ENCODE assay signal across 31 cellular contexts in the genomic region with DNA sequence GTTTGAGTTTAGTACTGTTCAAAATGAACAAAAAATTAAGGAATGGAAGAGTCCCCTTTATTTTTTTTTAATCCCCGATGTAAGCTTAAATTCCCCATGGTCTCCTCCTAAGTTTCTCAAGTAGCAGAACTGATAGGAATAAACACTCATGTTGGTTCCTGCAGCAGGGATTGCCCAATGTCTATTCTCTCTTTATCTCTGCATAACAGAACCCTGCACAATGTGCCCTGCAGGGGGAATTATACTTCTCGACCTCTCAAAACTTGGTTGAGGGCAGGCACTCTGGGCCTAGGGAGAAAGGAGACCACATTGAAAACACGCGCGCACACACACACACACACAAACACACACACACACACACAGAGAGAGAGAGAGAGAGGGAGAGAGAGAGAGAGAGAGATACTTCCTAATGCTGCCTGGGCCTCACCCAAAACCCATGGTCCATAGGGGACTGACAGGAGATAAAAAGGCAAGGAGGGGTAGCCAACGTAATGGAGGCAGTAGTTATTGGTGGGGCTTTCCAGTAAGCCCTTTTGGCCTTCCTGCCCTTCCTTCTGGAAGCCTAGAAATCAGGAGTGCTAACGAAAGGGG. TPM values are rescaled to one million over a fixed set of nuclear protein-coding genes. Genes with fewer than 3 reads are reported as not detected.
DNase-seq lines count a peak whose midpoint lies in the region; ATAC-seq and TF ChIP-seq lines count a peak whose summit lies in the region.
"Had no signal": no experiment of that assay in that cellular context is flagged by ENCODE, and none has a peak within 500 bp of the region (broad histone marks: within the 10 kb centered on the region; RNA-seq: fewer than 3 reads in every experiment).

No MANE protein-coding gene starts in this region.

- H3K27ac Mint-ChIP-seq in activated CD8-positive, alpha-beta memory T cell treated with anti-CD3 and anti-CD28 coated beads, Interleukin-2, amount 10 ng/mL, durations not matched to agents 7 days and 5 days, result no peak overlapping the region
- H3K27ac Mint-ChIP-seq: activated naive CD4-positive, alpha-beta T cell treated with anti-CD3 and anti-CD28 coated beads, Interleukin-2, amount 10 ng/mL, durations not matched to agents 7 days and 5 days; HFFc6; neural progenitor cell had no signal

- no peak overlapping the region for H4K8ac ChIP-seq in neuronal stem cell (ENCODE audit: low read depth, low read length)

- no peak overlapping the region for H3K23ac ChIP-seq in neuronal stem cell (ENCODE audit: low read depth, low read length, poor library complexity)

- H3K79me2 ChIP-seq in OCI-LY7 (ENCODE audit: insufficient read depth, low read depth, low read length), result peaks cover 81% of the 10 kb centered on the region

- H4K91ac ChIP-seq in neuronal stem cell (ENCODE audit: low read depth, low read length, poor library complexity), result no peak overlapping the region

- no peak overlapping the region for H3K4ac ChIP-seq in neuronal stem cell (ENCODE audit: low read length)

- no peak overlapping the region for H2BK5ac ChIP-seq in neuronal stem cell (ENCODE audit: low read length)

- peaks cover 33% of the 10 kb centered on the region for H3K4me1 Mint-ChIP-seq in activated CD8-positive, alpha-beta memory T cell treated with anti-CD3 and anti-CD28 coated beads, Interleukin-2, amount 10 ng/mL, durations not matched to agents 7 days and 5 days
- H3K4me1 Mint-ChIP-seq: neural progenitor cell had no signal

- H4K20me1 ChIP-seq in BLaER1 treated with 17β-estradiol and CSF1 and Interleukin-3, amounts not matched to agents 10 nM and 100 nM, result no peaks in the 10 kb centered on the region
- no peaks in the 10 kb centered on the region for H4K20me1 ChIP-seq in OCI-LY7 (ENCODE audit: insufficient read depth, low read length)

- no peak overlapping the region; a peak in 1 of 22 replicates for H3K9ac ChIP-seq in BLaER1 treated with 17β-estradiol and CSF1 and Interleukin-3, amounts not matched to agents 10 nM and 100 nM
- H3K9ac ChIP-seq in neuronal stem cell (ENCODE audit: low read depth, low read length, poor library complexity), result no peak overlapping the region
- H3K9ac ChIP-seq: GM23248, neural progenitor cell had no signal

- H2AFZ ChIP-seq in OCI-LY7 (ENCODE audit: low read length), result no peak overlapping the region
- H2AFZ ChIP-seq in neuronal stem cell (ENCODE audit: low read length), result no peak overlapping the region
- H2AFZ ChIP-seq: GM23248, neural progenitor cell had no signal

- no peaks in the 10 kb centered on the region for H3K27me3 ChIP-seq in BLaER1 treated with 17β-estradiol and CSF1 and Interleukin-3, amounts not matched to agents 10 nM and 100 nM
- H3K27me3 ChIP-seq in neuronal stem cell (ENCODE audit: control insufficient read depth in 3 of 3, insufficient read depth in 3 of 3, low read depth in 1 of 3, low read length in 3 of 3), result no peaks in the 10 kb centered on the region
- H3K27me3 ChIP-seq: neural progenitor cell, Peyer's patch, SJCRH30 had no signal

- peaks cover 0 to 38% (median 9%) of the 10 kb centered on the region in 11 experiments; a peak in 9 of 22 replicates for H3K36me3 ChIP-seq in BLaER1 treated with 17β-estradiol and CSF1 and Interleukin-3, amounts not matched to agents 10 nM and 100 nM
- H3K36me3 ChIP-seq in OCI-LY7 (ENCODE audit: insufficient read depth, low read length) (peaks cover 6% of the 10 kb centered on the region; the same call in 1 of the 2 replicates), neuronal stem cell (replicated peaks in 1 of 2; ENCODE audit: control insufficient read depth in 2 of 2, insufficient read depth in 2 of 2, low read length in 2 of 2) (no peaks in the 10 kb centered on the region)
- H3K36me3 ChIP-seq: neural progenitor cell, Peyer's patch, SJCRH30, thoracic aorta had no signal

- no peaks in the 10 kb centered on the region for H3K79me1 ChIP-seq in neuronal stem cell (ENCODE audit: low read depth, low read length)

- H3K27ac ChIP-seq in BLaER1 treated with 17β-estradiol and CSF1 and Interleukin-3, amounts not matched to agents 10 nM and 100 nM, result peak overlapping the region in 9 of 11 experiments; percentile 89 to 95 (median 93); a peak in 16 of 22 replicates
- H3K27ac ChIP-seq in OCI-LY7 (ENCODE audit: low read depth, low read length, poor library complexity, severe bottlenecking), result no peak overlapping the region
- H3K27ac ChIP-seq in neuronal stem cell (replicated peaks; ENCODE audit: low read length), result no peak overlapping the region
- H3K27ac ChIP-seq: GM23248, neural progenitor cell, Peyer's patch, SJCRH30, thoracic aorta had no signal

- H2AK5ac ChIP-seq in neuronal stem cell (ENCODE audit: low read depth, low read length), result no peak overlapping the region

- no peak overlapping the region for H3K4me3 ChIP-seq in BLaER1 treated with 17β-estradiol and CSF1 and Interleukin-3, amounts not matched to agents 10 nM and 100 nM
- H3K4me3 ChIP-seq in OCI-LY7 (ENCODE audit: low read depth, low read length, poor library complexity, severe bottlenecking) (no peak overlapping the region), epithelial cell of esophagus (ENCODE audit: low read length) (no peak overlapping the region), neuronal stem cell (ENCODE audit: low read length in 2 of 2) (no peak overlapping the region)
- H3K4me3 ChIP-seq: GM23248, neural progenitor cell, Peyer's patch, SJCRH30, thoracic aorta had no signal

- no peak overlapping the region for H3K18ac ChIP-seq in neuronal stem cell (ENCODE audit: low read length)

- no peak for TF ChIP-seq CTCF in OCI-LY7 (conservative IDR thresholded peaks at IDR 0.05; ENCODE audit: low read length)
- TF ChIP-seq CTCF in epithelial cell of esophagus (IDR thresholded peaks at IDR 0.05; ENCODE audit: insufficient read depth, low read depth, low read length, missing control alignments), result no peak

- POLR2A ChIA-PET in OCI-LY7 (lab: Charles Lee), result interaction anchor here (0.9 to 1.4 kb wide), 5 partner anchors 8 to 26 kb away, joined by 3 to 8 read pairs (median 3); no protein-coding TSS in a partner anchor

- no peak overlapping the region for H3K4me3 Mint-ChIP-seq in activated CD8-positive, alpha-beta memory T cell treated with anti-CD3 and anti-CD28 coated beads, Interleukin-2, amount 10 ng/mL, durations not matched to agents 7 days and 5 days
- H3K4me3 Mint-ChIP-seq: activated naive CD4-positive, alpha-beta T cell treated with anti-CD3 and anti-CD28 coated beads, Interleukin-2, amount 10 ng/mL, durations not matched to agents 7 days and 5 days; CD4-positive, CD25-positive, alpha-beta regulatory T cell; HFFc6; immature natural killer cell; neural progenitor cell; stimulated activated naive CD8-positive, alpha-beta T cell treated with anti-CD3 and anti-CD28 coated beads, Interleukin-15, Interleukin-2, amounts not matched to agents 100 ng/mL and 50 ng/mL, for 24 hours had no signal

- DNase-seq in CMK (ENCODE audit: low read depth) (peak; percentile 38), OCI-LY7 (ENCODE audit: low spot score) (no peak), epithelial cell of esophagus (ENCODE audit: low read depth) (peak; percentile 30), T-helper 1 cell (no peak), amniotic stem cell (lab: John Stamatoyannopoulos, UW) (no peak), neuronal stem cell (ENCODE audit: low spot score) (no peak)
- no peak for DNase-seq in activated CD8-positive, alpha-beta memory T cell treated with anti-CD3 and anti-CD28 coated beads, Interleukin-2, amount 10 ng/mL, durations not matched to agents 7 days and 5 days
- DNase-seq: activated CD4-positive, alpha-beta T cell treated with anti-CD3 and anti-CD28 coated beads, Interleukin-2, amount 50 U/mL, for 48 hours; activated CD8-positive, alpha-beta memory T cell treated with anti-CD3 and anti-CD28 coated beads, Interleukin-2, amount 50 U/mL, for 4 hours; activated naive CD4-positive, alpha-beta T cell treated with anti-CD3 and anti-CD28 coated beads, Interleukin-2, amount 10 ng/mL, durations not matched to agents 7 days and 5 days; amygdala; CD4-positive, CD25-positive, alpha-beta regulatory T cell; DND-41; effector CD4-positive, alpha-beta T cell; HFFc6; immature natural killer cell; KBM-7; left colon; NCI-H1436; NCI-H2081 treated with DMSO at 0.1 percent for 48 hours; NCI-H2227 treated with DMSO at 0.1 percent for 48 hours; NCI-H526 treated with DMSO at 0.1 percent for 48 hours; Peyer's patch; SJCRH30; small intestine had no signal

- no peak overlapping the region for H3K14ac ChIP-seq in neuronal stem cell (ENCODE audit: low read length)

- peaks cover 60 to 86% (median 71%) of the 10 kb centered on the region in 10 experiments for H3K4me1 ChIP-seq in BLaER1 treated with 17β-estradiol and CSF1 and Interleukin-3, amounts not matched to agents 10 nM and 100 nM
- H3K4me1 ChIP-seq in OCI-LY7 (ENCODE audit: insufficient read depth, low read length, poor library complexity, severe bottlenecking), result peaks cover 99% of the 10 kb centered on the region
- H3K4me1 ChIP-seq in neuronal stem cell (ENCODE audit: control insufficient read depth in 2 of 2, insufficient read depth in 1 of 2, low read depth in 1 of 2, low read length in 2 of 2), result no peaks in the 10 kb centered on the region
- H3K4me1 ChIP-seq: neural progenitor cell had no signal

- intact Hi-C loops in OCI-LY7 (cut with micrococcal nuclease; ENCODE audit: unreplicated experiment), result loop anchor here (5.0 kb wide), 1 partner anchor 414 kb away; no protein-coding TSS in a partner anchor

- peaks cover 0 to 11% (median 0%) of the 10 kb centered on the region in 11 experiments; a peak in 6 of 22 replicates for H3K9me3 ChIP-seq in BLaER1 treated with 17β-estradiol and CSF1 and Interleukin-3, amounts not matched to agents 10 nM and 100 nM (replicated peaks in 1 of 11)
- H3K9me3 ChIP-seq in OCI-LY7 (ENCODE audit: low read length) (no peaks in the 10 kb centered on the region; the same call in 1 of the 2 replicates), neuronal stem cell (replicated peaks in 1 of 2; ENCODE audit: control insufficient read depth in 2 of 2, insufficient read depth in 1 of 2, low read depth in 1 of 2, low read length in 2 of 2) (no peaks in the 10 kb centered on the region)
- H3K9me3 ChIP-seq: Peyer's patch, SJCRH30, thoracic aorta had no signal

- H3K4me2 ChIP-seq in BLaER1 treated with 17β-estradiol and CSF1 and Interleukin-3, amounts not matched to agents 10 nM and 100 nM, result peak overlapping the region; percentile 18 to 99 (median 84); a peak in 19 of 22 replicates
- H3K4me2 ChIP-seq in OCI-LY7 (ENCODE audit: low read length) (0 out of 2 replicates have a peak overlapping the region, but pooled peaks have one; percentile 77), neuronal stem cell (ENCODE audit: insufficient read depth, low read length, poor library complexity, severe bottlenecking) (no peak overlapping the region)
- H3K4me2 ChIP-seq: neural progenitor cell had no signal

- ATAC-seq in activated CD8-positive, alpha-beta memory T cell treated with anti-CD3 and anti-CD28 coated beads, Interleukin-2, amount 10 ng/mL, durations not matched to agents 7 days and 5 days, result no peak
- ATAC-seq: activated CD4-positive, CD25-positive, alpha-beta regulatory T cell treated with anti-CD3 and anti-CD28 coated beads, Interleukin-2, amount 50 U/mL, for 24 hours; left colon had no signal

- BruUV-seq in OCI-LY7 (replicated peaks; lab: Mats Ljungman, UMichigan), result no TSS peak

- no peak overlapping the region for H2BK120ac ChIP-seq in neuronal stem cell (ENCODE audit: low read depth, low read length)

- H3K9me3 Mint-ChIP-seq in activated CD8-positive, alpha-beta memory T cell treated with anti-CD3 and anti-CD28 coated beads, Interleukin-2, amount 10 ng/mL, durations not matched to agents 7 days and 5 days (ENCODE audit: low read depth), result no peaks in the 10 kb centered on the region
- H3K9me3 Mint-ChIP-seq: activated naive CD4-positive, alpha-beta T cell treated with anti-CD3 and anti-CD28 coated beads, Interleukin-2, amount 10 ng/mL, durations not matched to agents 7 days and 5 days; CD4-positive, CD25-positive, alpha-beta regulatory T cell; HFFc6; immature natural killer cell; neural progenitor cell; stimulated activated naive CD8-positive, alpha-beta T cell treated with anti-CD3 and anti-CD28 coated beads, Interleukin-15, Interleukin-2, amounts not matched to agents 100 ng/mL and 50 ng/mL, for 24 hours had no signal

- CTCF ChIA-PET in OCI-LY7 (lab: Charles Lee; ENCODE audit: unreplicated experiment), result interaction anchor here (1.2 kb wide), 1 partner anchor 10 kb away, joined by 3 read pairs; no protein-coding TSS in a partner anchor
- CTCF ChIA-PET in activated CD8-positive, alpha-beta memory T cell treated with anti-CD3 and anti-CD28 coated beads, Interleukin-2, amount 10 ng/mL, durations not matched to agents 7 days and 5 days (lab: Charles Lee), result no interaction called here

- WGBS in neuronal stem cell (ENCODE audit: extremely low coverage in 2 of 2, insufficient read length in 2 of 2, insufficient replicate concordance in 1 of 2), 2 donors, result no CpG with 5 or more reads among the region's 7 CpGs

- no peak overlapping the region for H2BK12ac ChIP-seq in neuronal stem cell (ENCODE audit: low read length)

- peaks cover 5% of the 10 kb centered on the region for H3K36me3 Mint-ChIP-seq in activated CD8-positive, alpha-beta memory T cell treated with anti-CD3 and anti-CD28 coated beads, Interleukin-2, amount 10 ng/mL, durations not matched to agents 7 days and 5 days
- H3K36me3 Mint-ChIP-seq: neural progenitor cell had no signal

- H3K27me3 Mint-ChIP-seq in activated CD8-positive, alpha-beta memory T cell treated with anti-CD3 and anti-CD28 coated beads, Interleukin-2, amount 10 ng/mL, durations not matched to agents 7 days and 5 days, result peaks cover 48% of the 10 kb centered on the region
- H3K27me3 Mint-ChIP-seq: CD4-positive, CD25-positive, alpha-beta regulatory T cell; stimulated activated naive CD8-positive, alpha-beta T cell treated with anti-CD3 and anti-CD28 coated beads, Interleukin-15, Interleukin-2, amounts not matched to agents 100 ng/mL and 50 ng/mL, for 24 hours had no signal

- no peak overlapping the region for H2BK15ac ChIP-seq in neuronal stem cell (ENCODE audit: low read length)

- H3K9me2 ChIP-seq in OCI-LY7 (ENCODE audit: insufficient read depth, low read length), result no peaks in the 10 kb centered on the region

RNA-seq across cellular contexts. Expression of gene JAZF1, which starts 22.7 kb away (rescaled TPM):
- total RNA-seq in OCI-LY7 (2014; rRNA removed; shearing (Covaris generic)), result 4.6 and 6.3 TPM in 2 replicates
- 25.0 and 33.9 TPM in 2 replicates for total RNA-seq in OCI-LY7 (2022)
- total RNA-seq in activated CD8-positive, alpha-beta memory T cell treated with anti-CD3 and anti-CD28 coated beads, Interleukin-2, amount 10 ng/mL, durations not matched to agents 7 days and 5 days, result 1 to 10 TPM; 2.1 to 2.8 TPM
- 2.6 TPM for polyA plus RNA-seq in neuronal stem cell (2013, experiment 1 of 2)
- polyA plus RNA-seq in neuronal stem cell (2013, experiment 2 of 2), result 2.6 TPM

Comparison
In these comparisons a context has a peak if more than half of its experiments do, and no peak if none do; other contexts are left out.
1. H3K27ac ChIP-seq: peak in BLaER1 treated with 17β-estradiol and CSF1 and Interleukin-3, amounts not matched to agents 10 nM and 100 nM (9 of 11); none in OCI-LY7 (single experiment) and neuronal stem cell (single experiment).
2. DNase-seq: peak in CMK (single experiment) and epithelial cell of esophagus (single experiment); none in OCI-LY7 (single experiment), T-helper 1 cell (0 of 5), amniotic stem cell (single experiment), activated CD8-positive, alpha-beta memory T cell treated with anti-CD3 and anti-CD28 coated beads, Interleukin-2, amount 10 ng/mL, durations not matched to agents 7 days and 5 days (single experiment) and neuronal stem cell (single experiment).